ENCODE assay signal across 11 cellular contexts in genomic region chr9:16884952-16885513, GRCh38. TPM values are rescaled to one million over a fixed set of nuclear protein-coding genes. Genes with fewer than 3 reads are reported as not detected.
DNase-seq lines count a peak whose midpoint lies in the region; ATAC-seq and TF ChIP-seq lines count a peak whose summit lies in the region.
"Had no signal": no experiment of that assay in that cellular context is flagged by ENCODE, and none has a peak within 500 bp of the region (broad histone marks: within the 10 kb centered on the region; RNA-seq: fewer than 3 reads in every experiment).

No MANE protein-coding gene starts in this region.

- peak; percentile 43 to 81 (median 62) for ATAC-seq in heart left ventricle
- peak; percentile 33 for ATAC-seq in aorta (ENCODE audit: low FRiP score)
- ATAC-seq in GM21786 (IDR thresholded peaks at IDR 0.05; ENCODE audit: unreplicated experiment), result no peak
- no peak for ATAC-seq in GM19324 (IDR thresholded peaks at IDR 0.05; ENCODE audit: low FRiP score, unreplicated experiment)
- ATAC-seq: CD8-positive, alpha-beta T cell had no signal

- WGBS in heart left ventricle, 4 donors, result 38 to 57% (median 48%) methylated on average over 5 of the region's 5 CpGs
- 68 to 72% methylated on average over 5 of the region's 5 CpGs for whole genome bisulfite sequencing in aorta, 2 donors

- no peak for TF ChIP-seq POLR2A in heart left ventricle (IDR thresholded peaks at IDR 0.05)

- H3K9me3 ChIP-seq in heart left ventricle (no peaks in the 10 kb centered on the region), aorta (ENCODE audit: control insufficient read depth, low read length) (no peaks in the 10 kb centered on the region)

- H3K36me3 ChIP-seq in heart left ventricle (no peaks in the 10 kb centered on the region), aorta (ENCODE audit: control insufficient read depth in 1 of 2, insufficient read depth in 2 of 2, low read length in 1 of 2) (no peaks in the 10 kb centered on the region)

- H3K4me1 ChIP-seq in heart left ventricle (peaks cover 0 to 13% (median 0%) of the 10 kb centered on the region in 12 donors), aorta (ENCODE audit: control insufficient read depth in 1 of 2, insufficient read depth in 2 of 2, low read length in 2 of 2) (no peaks in the 10 kb centered on the region)

- no peak for TF ChIP-seq CTCF in heart left ventricle (IDR thresholded peaks at IDR 0.05)
- no peak for TF ChIP-seq CTCF in foreskin fibroblast (IDR thresholded peaks at IDR 0.05; ENCODE audit: low read depth, low read length)

- intact Hi-C loops in heart left ventricle (cut with DNase I), result no loop called here
- intact Hi-C loops in cardiac septum (cut with DNase I), result no loop called here
- intact Hi-C loops in aorta (cut with DNase I), result no loop called here

- peak in 1 of 5 donors; percentile 23 for DNase-seq in heart left ventricle
- no peak for DNase-seq in cardiac septum (ENCODE audit: low spot score)
- peak; percentile 60 for DNase-seq in RPMI8226
- peak; percentile 96 for DNase-seq in foreskin fibroblast
- DNase-seq in aorta, result peak in 1 of 2 donors; percentile 68
- no peak for DNase-seq in activated effector memory CD4-positive, alpha-beta T cell treated with Interleukin-2 at 50 U/mL for 16 hours
- DNase-seq: amniotic stem cell, NCI-H1694 had no signal

- H3K4me3 ChIP-seq in heart left ventricle (no peak overlapping the region), foreskin fibroblast (ENCODE audit: low read depth in 1 of 2, low read length in 2 of 2) (no peak overlapping the region), aorta (ENCODE audit: low read length in 2 of 2) (no peak overlapping the region)

- H3K27me3 ChIP-seq in heart left ventricle (no peaks in the 10 kb centered on the region), aorta (ENCODE audit: control insufficient read depth in 1 of 2, insufficient read depth in 2 of 2, low read length in 1 of 2) (no peaks in the 10 kb centered on the region)

- H3K27ac ChIP-seq in heart left ventricle (peak overlapping the region in 2 of 12 donors; percentile 18 to 34), aorta (ENCODE audit: low read depth in 1 of 2, low read length in 2 of 2) (no peak overlapping the region)

RNA-seq across cellular contexts. Expression of gene BNC2, which starts 14.6 kb away (rescaled TPM):
- total RNA-seq in heart left ventricle (10 to 100 TPM in 2 of 9 donors, 1 to 10 TPM in 7; 2.2 to 27.1 (median 4.0) TPM), cardiac septum (6.6 TPM), aorta (10 to 100 TPM; 22.0 to 69.0 TPM)
- polyA plus RNA-seq in heart left ventricle (under 1 TPM; 0.38 to 0.69 TPM), aorta (under 1 TPM; 0.36 to 0.88 TPM)

Comparison
In these comparisons a context has a peak if more than half of its experiments do, and no peak if none do; other contexts are left out.
1. ATAC-seq: peak in heart left ventricle (4 of 4) and aorta (single experiment); none in GM21786 (single experiment) and GM19324 (single experiment).
2. DNase-seq: peak in RPMI8226 (single experiment) and foreskin fibroblast (2 of 2); none in cardiac septum (single experiment) and activated effector memory CD4-positive, alpha-beta T cell treated with Interleukin-2 at 50 U/mL for 16 hours (single experiment).